In the genomic region with DNA sequence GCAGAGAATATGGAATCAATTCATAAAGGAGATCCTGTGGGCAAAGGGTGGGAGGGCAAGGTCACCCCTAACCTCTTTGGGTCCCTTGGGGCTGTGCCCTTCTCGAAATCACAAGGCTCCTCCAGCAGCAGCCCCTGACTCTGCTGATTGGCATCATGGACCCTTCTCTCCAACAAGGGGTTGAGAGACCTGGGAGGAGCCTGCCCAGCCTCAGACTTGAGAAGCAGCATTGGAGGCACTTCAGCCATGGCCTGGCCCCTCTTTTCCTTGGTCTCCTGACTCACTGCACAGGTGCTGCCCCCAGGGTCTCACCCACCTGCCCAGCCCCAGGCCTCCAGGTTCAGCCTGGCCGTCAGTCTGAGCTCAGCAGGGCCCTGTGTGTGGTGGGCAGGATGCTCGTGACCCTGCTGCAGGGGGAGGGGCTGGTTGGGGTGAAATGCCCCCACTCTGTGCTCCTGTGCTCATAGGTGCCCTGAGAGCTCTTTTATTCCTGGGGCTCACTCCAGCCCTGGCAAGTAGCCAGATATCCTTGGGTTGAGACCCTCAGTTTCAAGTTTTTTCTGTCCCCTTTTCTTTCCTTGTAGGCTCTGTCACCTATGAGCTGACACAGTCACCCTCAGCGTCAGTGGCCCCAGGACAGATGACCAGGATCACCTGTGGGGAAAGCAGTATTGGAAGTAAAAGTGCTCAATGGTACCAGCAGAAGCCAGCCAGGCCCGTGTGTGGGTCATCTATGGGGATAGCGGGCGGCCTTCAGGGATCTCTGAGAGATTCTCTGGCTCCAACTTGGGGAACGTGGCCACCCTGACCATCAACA, we compare ENCODE assay signal across 1 cellular context.
A peak's percentile ranks its signal among the peaks of the same experiment; 100 is the strongest.
TF ChIP-seq lines count a peak whose summit lies in the region.

No MANE protein-coding gene starts in this region.

TF ChIP-seq in K562, 482 proteins besides CTCF, POLR2A, EP300 and RAD21 (continued from another document):
- TF ChIP-seq, protein P1, sequence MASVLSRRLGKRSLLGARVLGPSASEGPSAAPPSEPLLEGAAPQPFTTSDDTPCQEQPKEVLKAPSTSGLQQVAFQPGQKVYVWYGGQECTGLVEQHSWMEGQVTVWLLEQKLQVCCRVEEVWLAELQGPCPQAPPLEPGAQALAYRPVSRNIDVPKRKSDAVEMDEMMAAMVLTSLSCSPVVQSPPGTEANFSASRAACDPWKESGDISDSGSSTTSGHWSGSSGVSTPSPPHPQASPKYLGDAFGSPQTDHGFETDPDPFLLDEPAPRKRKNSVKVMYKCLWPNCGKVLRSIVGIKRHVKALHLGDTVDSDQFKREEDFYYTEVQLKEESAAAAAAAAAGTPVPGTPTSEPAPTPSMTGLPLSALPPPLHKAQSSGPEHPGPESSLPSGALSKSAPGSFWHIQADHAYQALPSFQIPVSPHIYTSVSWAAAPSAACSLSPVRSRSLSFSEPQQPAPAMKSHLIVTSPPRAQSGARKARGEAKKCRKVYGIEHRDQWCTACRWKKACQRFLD (CRISPR knock-in tag; IDR thresholded peaks at IDR 0.05): no peak
- TF ChIP-seq, protein P2, sequence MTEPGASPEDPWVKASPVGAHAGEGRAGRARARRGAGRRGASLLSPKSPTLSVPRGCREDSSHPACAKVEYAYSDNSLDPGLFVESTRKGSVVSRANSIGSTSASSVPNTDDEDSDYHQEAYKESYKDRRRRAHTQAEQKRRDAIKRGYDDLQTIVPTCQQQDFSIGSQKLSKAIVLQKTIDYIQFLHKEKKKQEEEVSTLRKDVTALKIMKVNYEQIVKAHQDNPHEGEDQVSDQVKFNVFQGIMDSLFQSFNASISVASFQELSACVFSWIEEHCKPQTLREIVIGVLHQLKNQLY (CRISPR knock-in tag; conservative IDR thresholded peaks at IDR 0.05): peak in 1 of 2 experiments; percentile 65; a peak in 2 of 4 replicates
- TF ChIP-seq ZNF143 (CRISPR knock-in tag; IDR thresholded peaks at IDR 0.05) (0 out of 2 replicates have a peak, but pooled peaks have one; percentile 10), BMI1 (IDR thresholded peaks at IDR 0.05; ENCODE audit: low read length) (no peak), GTF2F1 (IDR thresholded peaks at IDR 0.05; ENCODE audit: low read depth, low read length) (peak; percentile 47; the same call in 1 of the 2 replicates), NFIC (IDR thresholded peaks at IDR 0.05) (peak; percentile 86; the same call in 1 of the 2 replicates)
